Comparison of ENCODE assay signal across 8 cellular contexts in the genomic region with DNA sequence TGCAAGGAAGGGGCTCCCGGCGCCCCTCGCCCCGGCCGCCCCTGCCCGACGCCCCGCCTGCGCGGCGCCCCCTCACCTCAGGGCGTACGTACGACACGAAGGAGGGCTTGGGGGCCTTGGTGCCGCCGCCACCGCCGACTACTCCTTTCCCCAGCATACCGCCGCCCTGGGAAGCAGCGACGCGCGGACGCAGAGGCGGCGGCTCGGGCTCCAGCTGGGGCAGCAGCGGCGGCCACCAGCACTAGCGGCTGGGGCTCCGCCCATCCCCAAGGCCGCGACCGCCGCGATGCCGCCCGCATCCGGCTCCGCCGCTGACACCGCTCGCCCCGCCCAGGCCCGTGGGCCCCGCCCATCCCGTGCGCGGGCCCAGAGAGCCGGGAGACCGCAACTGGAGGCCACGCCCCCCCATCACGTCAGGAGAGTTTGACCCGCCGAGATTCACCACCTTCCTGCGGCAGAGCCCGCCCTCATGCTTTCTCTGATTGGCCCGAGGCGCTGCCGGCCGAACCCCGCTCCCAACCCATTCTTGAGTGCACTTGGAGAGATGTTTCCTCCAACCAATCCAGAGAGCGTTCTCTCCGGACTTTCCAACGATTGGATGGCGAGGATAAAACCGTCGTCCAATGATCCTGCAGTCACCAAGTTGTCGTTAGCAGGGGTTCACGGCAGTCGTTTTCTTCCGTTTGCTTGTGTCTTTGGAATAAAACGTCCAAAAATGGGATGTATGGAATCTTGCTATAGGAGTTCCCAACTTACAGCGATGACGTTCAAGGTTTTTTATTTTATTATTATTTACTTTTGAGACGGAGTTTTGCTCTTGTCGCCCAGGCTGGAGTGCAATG. TPM values are rescaled to one million over a fixed set of nuclear protein-coding genes. Genes with fewer than 3 reads are reported as not detected.
A peak's percentile ranks its signal among the peaks of the same experiment; 100 is the strongest.
DNase-seq lines count a peak whose midpoint lies in the region; ATAC-seq and TF ChIP-seq lines count a peak whose summit lies in the region.

A gene with protein sequence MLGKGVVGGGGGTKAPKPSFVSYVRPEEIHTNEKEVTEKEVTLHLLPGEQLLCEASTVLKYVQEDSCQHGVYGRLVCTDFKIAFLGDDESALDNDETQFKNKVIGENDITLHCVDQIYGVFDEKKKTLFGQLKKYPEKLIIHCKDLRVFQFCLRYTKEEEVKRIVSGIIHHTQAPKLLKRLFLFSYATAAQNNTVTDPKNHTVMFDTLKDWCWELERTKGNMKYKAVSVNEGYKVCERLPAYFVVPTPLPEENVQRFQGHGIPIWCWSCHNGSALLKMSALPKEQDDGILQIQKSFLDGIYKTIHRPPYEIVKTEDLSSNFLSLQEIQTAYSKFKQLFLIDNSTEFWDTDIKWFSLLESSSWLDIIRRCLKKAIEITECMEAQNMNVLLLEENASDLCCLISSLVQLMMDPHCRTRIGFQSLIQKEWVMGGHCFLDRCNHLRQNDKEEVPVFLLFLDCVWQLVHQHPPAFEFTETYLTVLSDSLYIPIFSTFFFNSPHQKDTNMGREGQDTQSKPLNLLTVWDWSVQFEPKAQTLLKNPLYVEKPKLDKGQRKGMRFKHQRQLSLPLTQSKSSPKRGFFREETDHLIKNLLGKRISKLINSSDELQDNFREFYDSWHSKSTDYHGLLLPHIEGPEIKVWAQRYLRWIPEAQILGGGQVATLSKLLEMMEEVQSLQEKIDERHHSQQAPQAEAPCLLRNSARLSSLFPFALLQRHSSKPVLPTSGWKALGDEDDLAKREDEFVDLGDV (minus strand): TSS at position 258 of the 842 bp plus-strand sequence. CDS start 101 bp downstream, at position 157.

- H3K4me1 ChIP-seq in heart right ventricle, result peaks cover 0 to 46% (median 37%) of the 10 kb centered on the region in 9 donors
- peaks cover 30 to 53% (median 39%) of the 10 kb centered on the region in 4 donors for H3K4me1 ChIP-seq in upper lobe of left lung

- no peaks in the 10 kb centered on the region for H3K27me3 Mint-ChIP-seq in T-helper 1 cell treated with Interleukin-12 subunit alpha and Interleukin-12 subunit beta and Interleukin-4 antibody, amounts not matched to agents 30 μg/mL and 1 μg/mL, for 36 hours (ENCODE audit: low read depth)

- H3K27me3 ChIP-seq in heart right ventricle, result no peaks in the 10 kb centered on the region
- H3K27me3 ChIP-seq in upper lobe of left lung, result no peaks in the 10 kb centered on the region

- WGBS in heart right ventricle, 2 donors, result 0% methylated on average over 54 to 79 of the region's 79 CpGs
- 0% methylated on average over 12 to 53 of the region's 79 CpGs for WGBS in upper lobe of left lung, 2 donors

- peak within 1 kb of the TSS; percentile 95 for H3K4me3 Mint-ChIP-seq in T-helper 1 cell treated with Interleukin-12 subunit alpha and Interleukin-12 subunit beta and Interleukin-4 antibody, amounts not matched to agents 30 μg/mL and 1 μg/mL, for 36 hours

- intact Hi-C loops in heart right ventricle (cut with DNase I), result loop anchor here in 5 of 10 donors (5.0 to 10.0 kb wide), 3 partner anchors 36 to 81 kb away; no protein-coding TSS in a partner anchor
- intact Hi-C loops in posterior cingulate gyrus (cut with DNase I), result loop anchor here (2.0 to 10.0 kb wide), 2 partner anchors 140 to 272 kb away; a partner anchor contains a TSS

- DNase-seq in GM13977 (ENCODE audit: low spot score), result peak; percentile 99
- peak; percentile 100 for DNase-seq in NCI-H1694 (lab: John Stamatoyannopoulos, UW)
- DNase-seq in amniotic stem cell (lab: John Stamatoyannopoulos, UW), result peak; percentile 99
- peak; percentile 100 for DNase-seq in heart right ventricle
- DNase-seq in posterior cingulate gyrus, result peak; percentile 99 to 100 (median 99)
- peak; percentile 100 for DNase-seq in upper lobe of left lung

- H3K36me3 Mint-ChIP-seq in T-helper 1 cell treated with Interleukin-12 subunit alpha and Interleukin-12 subunit beta and Interleukin-4 antibody, amounts not matched to agents 30 μg/mL and 1 μg/mL, for 36 hours (ENCODE audit: low read depth), result peaks cover 22% of the 10 kb centered on the region

- no peaks in the 10 kb centered on the region for H3K9me3 ChIP-seq in heart right ventricle
- no peaks in the 10 kb centered on the region for H3K9me3 ChIP-seq in upper lobe of left lung

- ATAC-seq in HG02884 (IDR thresholded peaks at IDR 0.05; ENCODE audit: unreplicated experiment), result peak; percentile 92
- peak; percentile 97 to 99 (median 98) for ATAC-seq in heart right ventricle
- ATAC-seq in upper lobe of left lung (ENCODE audit: low FRiP score in 2 of 2), result peak; percentile 98 to 100

- TF ChIP-seq POLR2A in upper lobe of left lung (IDR thresholded peaks at IDR 0.05), result peak in 3 of 4 donors; percentile 76 to 96 (median 90)

- H3K9me3 Mint-ChIP-seq in T-helper 1 cell treated with Interleukin-12 subunit alpha and Interleukin-12 subunit beta and Interleukin-4 antibody, amounts not matched to agents 30 μg/mL and 1 μg/mL, for 36 hours, result no peaks in the 10 kb centered on the region

- H3K4me3 ChIP-seq in heart right ventricle (peak within 1 kb of the TSS; percentile 65 to 96 (median 88)), upper lobe of left lung (peak within 1 kb of the TSS; percentile 82 to 92 (median 91))

- H3K27ac ChIP-seq in heart right ventricle, result peak within 1 kb of the TSS; percentile 94 to 99 (median 98)
- H3K27ac ChIP-seq in upper lobe of left lung, result peak within 1 kb of the TSS; percentile 94 to 99 (median 98)

- TF ChIP-seq EP300 in upper lobe of left lung (IDR thresholded peaks at IDR 0.05), result no peak

- H3K27ac Mint-ChIP-seq in T-helper 1 cell treated with Interleukin-12 subunit alpha and Interleukin-12 subunit beta and Interleukin-4 antibody, amounts not matched to agents 30 μg/mL and 1 μg/mL, for 36 hours, result peak within 1 kb of the TSS; percentile 93

- H3K4me1 Mint-ChIP-seq in T-helper 1 cell treated with Interleukin-12 subunit alpha and Interleukin-12 subunit beta and Interleukin-4 antibody, amounts not matched to agents 30 μg/mL and 1 μg/mL, for 36 hours (ENCODE audit: low read depth), result peaks cover 24% of the 10 kb centered on the region

- in situ Hi-C loops in GM13977 (cut with MboI; ENCODE audit: low pct_unique_long_range_greater_than_20kb, low sequenced_read_pairs, unreplicated experiment), result no loop called here

- TF ChIP-seq CTCF in GM13977 (IDR thresholded peaks at IDR 0.05; ENCODE audit: extremely low read depth, insufficient read depth, missing control alignments), result no peak
- peak in 1 of 9 donors; percentile 18 for TF ChIP-seq CTCF in heart right ventricle (IDR thresholded peaks at IDR 0.05)
- TF ChIP-seq CTCF in upper lobe of left lung (IDR thresholded peaks at IDR 0.05), result peak in 2 of 6 experiments; percentile 1 to 11

- peaks cover 0 to 4% (median 0%) of the 10 kb centered on the region in 9 donors for H3K36me3 ChIP-seq in heart right ventricle
- H3K36me3 ChIP-seq in upper lobe of left lung, result no peaks in the 10 kb centered on the region

RNA-seq across cellular contexts. Expression of the gene that starts here (rescaled TPM):
- 10 to 100 TPM; 15.4 to 27.2 (median 19.9) TPM for total RNA-seq in heart right ventricle
- polyA plus RNA-seq in heart right ventricle, result 1 to 10 TPM; 5.4 to 5.6 TPM
- total RNA-seq in upper lobe of left lung, result 10 to 100 TPM; 27.2 to 50.8 (median 35.5) TPM

Comparison
In these comparisons a context has a peak if more than half of its experiments do, and no peak if none do; other contexts are left out.
1. Peak in every context shown above with its lines: DNase-seq, ATAC-seq, H3K4me3 ChIP-seq and H3K27ac ChIP-seq.